23 cellular contexts compared by ENCODE assay signal in the genomic region with DNA sequence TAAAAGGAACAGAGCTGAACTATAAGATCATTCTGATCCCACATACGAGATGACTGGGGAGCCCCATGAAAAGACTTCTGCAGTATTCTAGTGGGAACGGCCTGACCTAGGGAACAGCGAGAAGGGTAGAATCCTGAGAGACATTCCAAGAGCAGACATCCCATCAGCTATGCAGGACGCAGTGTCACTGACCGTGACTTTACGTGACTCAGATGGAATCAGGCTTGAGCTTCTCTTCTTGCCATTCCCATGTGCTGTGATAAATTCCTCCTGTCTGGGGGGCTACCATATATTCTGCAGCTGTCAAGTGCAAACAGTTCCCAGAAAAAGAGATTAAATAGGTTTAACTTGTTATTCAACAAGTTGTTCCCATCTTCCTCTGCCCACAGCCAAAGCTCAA.
"Had no signal": no experiment of that assay in that cellular context is flagged by ENCODE, and none has a peak within 500 bp of the region (broad histone marks: within the 10 kb centered on the region; RNA-seq: fewer than 3 reads in every experiment).

No MANE protein-coding gene starts in this region.

- H3K4me3 ChIP-seq: gastrocnemius medialis, heart right ventricle, mucosa of descending colon, skin epidermis, suprapubic skin had no signal

- DNase-seq: activated CD4-positive, alpha-beta T cell treated with anti-CD3 and anti-CD28 coated beads, Interleukin-2, amount 50 U/mL, for 1 hour; activated CD8-positive, alpha-beta memory T cell treated with anti-CD3 and anti-CD28 coated beads for 24 hours; activated naive CD4-positive, alpha-beta T cell treated with Interleukin-2 at 50 U/mL for 16 hours; activated naive CD8-positive, alpha-beta T cell treated with anti-CD3 and anti-CD28 coated beads, Interleukin-2, amount 50 U/mL, for 24 hours; aorta; erythroblast; gastrocnemius medialis; heart right ventricle; mucosa of descending colon; natural killer cell; posterior cingulate gyrus; retina; stimulated activated CD4-positive, alpha-beta T cell treated with anti-CD3 and anti-CD28 coated beads, Interleukin-15, amount 100 ng/mL, for 24 hours; stimulated activated CD4-positive, alpha-beta T cell treated with anti-CD3 and anti-CD28 coated beads, Interleukin-4, amount 100 ng/mL, for 4 hours; stimulated activated naive CD8-positive, alpha-beta T cell treated with anti-CD3 and anti-CD28 coated beads, Interleukin-15, Interleukin-2, amounts not matched to agents 100 U/mL and 50 U/mL, for 24 hours; T-cell; T-helper 9 cell had no signal

- H3K9me3 Mint-ChIP-seq: activated naive CD8-positive, alpha-beta T cell treated with anti-CD3 and anti-CD28 coated beads, Interleukin-2, amount 50 U/mL, for 24 hours; type B pancreatic cell had no signal

- H3K36me3 Mint-ChIP-seq: natural killer cell, T-cell, type B pancreatic cell had no signal

- H3K9me3 ChIP-seq: gastrocnemius medialis, mucosa of descending colon, neutrophil, suprapubic skin had no signal

- H3K27ac Mint-ChIP-seq: activated naive CD8-positive, alpha-beta T cell treated with anti-CD3 and anti-CD28 coated beads, Interleukin-2, amount 50 U/mL, for 24 hours; activated T-helper 17 cell treated with anti-CD3 and anti-CD28 coated beads, Interleukin-2, amount 50 U/mL, for 72 hours; natural killer cell; T-cell; type B pancreatic cell had no signal

- H3K36me3 ChIP-seq: gastrocnemius medialis, heart right ventricle, neutrophil, suprapubic skin had no signal

- H3K4me1 Mint-ChIP-seq: activated naive CD8-positive, alpha-beta T cell treated with anti-CD3 and anti-CD28 coated beads, Interleukin-2, amount 50 U/mL, for 24 hours; activated T-helper 17 cell treated with anti-CD3 and anti-CD28 coated beads, Interleukin-2, amount 50 U/mL, for 72 hours; natural killer cell; T-cell had no signal

- H3K4me1 ChIP-seq: gastrocnemius medialis, suprapubic skin had no signal

- ATAC-seq: activated naive CD8-positive, alpha-beta T cell treated with anti-CD3 and anti-CD28 coated beads, Interleukin-2, amount 50 U/mL, for 24 hours; activated T-helper 17 cell treated with anti-CD3 and anti-CD28 coated beads, Interleukin-2, amount 50 U/mL, for 72 hours; gastrocnemius medialis; heart right ventricle; left lobe of liver; mucosa of descending colon; natural killer cell; stimulated activated naive CD8-positive, alpha-beta T cell treated with anti-CD3 and anti-CD28 coated beads, Interleukin-15, Interleukin-2, amounts not matched to agents 100 U/mL and 50 U/mL, for 24 hours; T-cell had no signal

- H3K4me3 Mint-ChIP-seq: activated naive CD8-positive, alpha-beta T cell treated with anti-CD3 and anti-CD28 coated beads, Interleukin-2, amount 50 U/mL, for 24 hours; activated T-helper 17 cell treated with anti-CD3 and anti-CD28 coated beads, Interleukin-2, amount 50 U/mL, for 72 hours; natural killer cell; T-cell; type B pancreatic cell had no signal

- H3K27ac ChIP-seq: gastrocnemius medialis, heart right ventricle, neutrophil, skin epidermis, suprapubic skin had no signal

- H3K27me3 ChIP-seq: gastrocnemius medialis, heart right ventricle, neutrophil, suprapubic skin had no signal

- H3K27me3 Mint-ChIP-seq: activated naive CD8-positive, alpha-beta T cell treated with anti-CD3 and anti-CD28 coated beads, Interleukin-2, amount 50 U/mL, for 24 hours; activated T-helper 17 cell treated with anti-CD3 and anti-CD28 coated beads, Interleukin-2, amount 50 U/mL, for 72 hours; T-cell had no signal
